Comparison of ENCODE assay signal across 8 cellular contexts in genomic region chr7:113085781-113086390, GRCh38. TPM values are rescaled to one million over a fixed set of nuclear protein-coding genes. Genes with fewer than 3 reads are reported as not detected.
DNase-seq lines count a peak whose midpoint lies in the region; ATAC-seq, FAIRE-seq and TF ChIP-seq lines count a peak whose summit lies in the region.

No MANE protein-coding gene starts in this region.

- TF ChIP-seq POLR2A in GM12892 (IDR thresholded peaks at IDR 0.05; ENCODE audit: low read depth, low read length) = no peak

- no peak overlapping the region for H3K27ac Mint-ChIP-seq in effector memory CD8-positive, alpha-beta T cell

- no peaks in the 10 kb centered on the region for H3K9me3 Mint-ChIP-seq in effector memory CD8-positive, alpha-beta T cell

- in situ Hi-C loops in ACHN (cut with HindIII; ENCODE audit: low pct_ligation_motif_present, low pct_unique_long_range_greater_than_20kb, low sequenced_read_pairs) = no loop called here

- H3K4me3 Mint-ChIP-seq in effector memory CD8-positive, alpha-beta T cell = no peak overlapping the region

- peaks cover 44 to 54% of the 10 kb centered on the region in 2 donors for H3K27me3 Mint-ChIP-seq in effector memory CD8-positive, alpha-beta T cell

- no peak for FAIRE-seq in GM12892 (lab: Jason Lieb, UNC)

- DNase-seq in ACHN (peak; percentile 37), NCI-H69 (lab: John Stamatoyannopoulos, UW) (peak; percentile 60), occipital lobe (lab: John Stamatoyannopoulos, UW) (peak; percentile 18), GM12892 (ENCODE audit: insufficient read length) (no peak), DMS153 treated with DMSO at 0.1 percent for 48 hours (lab: John Stamatoyannopoulos, UW; ENCODE audit: unreplicated experiment) (no peak)
- no peak for DNase-seq in effector memory CD8-positive, alpha-beta T cell

- no peaks in the 10 kb centered on the region for H3K4me1 Mint-ChIP-seq in effector memory CD8-positive, alpha-beta T cell (ENCODE audit: low read depth in 2 of 2)

- ATAC-seq in GM21390 (IDR thresholded peaks at IDR 0.05; ENCODE audit: unreplicated experiment) = peak; percentile 17
- peak; percentile 19 for ATAC-seq in effector memory CD8-positive, alpha-beta T cell (replicated peaks)
- no peak for ATAC-seq in GM21737 (IDR thresholded peaks at IDR 0.05; ENCODE audit: unreplicated experiment)

- peaks cover 3% of the 10 kb centered on the region for H3K36me3 Mint-ChIP-seq in effector memory CD8-positive, alpha-beta T cell (ENCODE audit: insufficient read depth)

RNA-seq across cellular contexts. Expression of gene GPR85, which starts 0.7 kb away (rescaled TPM):
- 272 TPM for total RNA-seq in occipital lobe
- polyA plus RNA-seq in GM12892 (2012; ENCODE audit: missing spikeins) = not detected

RNA-seq across cellular contexts. Expression of gene SMIM30, which starts 32.5 kb away (rescaled TPM):
- 25.4 TPM for total RNA-seq in occipital lobe
- 85.1 TPM for polyA plus RNA-seq in GM12892 (2012; ENCODE audit: missing spikeins)

Comparison
In these comparisons a context has a peak if more than half of its experiments do, and no peak if none do; other contexts are left out.
1. DNase-seq: peak in ACHN (single experiment), NCI-H69 (single experiment) and occipital lobe (single experiment); none in effector memory CD8-positive, alpha-beta T cell (0 of 3), GM12892 (single experiment) and DMS153 treated with DMSO at 0.1 percent for 48 hours (single experiment).